ENCODE assay signal across 9 cellular contexts in the genomic region with DNA sequence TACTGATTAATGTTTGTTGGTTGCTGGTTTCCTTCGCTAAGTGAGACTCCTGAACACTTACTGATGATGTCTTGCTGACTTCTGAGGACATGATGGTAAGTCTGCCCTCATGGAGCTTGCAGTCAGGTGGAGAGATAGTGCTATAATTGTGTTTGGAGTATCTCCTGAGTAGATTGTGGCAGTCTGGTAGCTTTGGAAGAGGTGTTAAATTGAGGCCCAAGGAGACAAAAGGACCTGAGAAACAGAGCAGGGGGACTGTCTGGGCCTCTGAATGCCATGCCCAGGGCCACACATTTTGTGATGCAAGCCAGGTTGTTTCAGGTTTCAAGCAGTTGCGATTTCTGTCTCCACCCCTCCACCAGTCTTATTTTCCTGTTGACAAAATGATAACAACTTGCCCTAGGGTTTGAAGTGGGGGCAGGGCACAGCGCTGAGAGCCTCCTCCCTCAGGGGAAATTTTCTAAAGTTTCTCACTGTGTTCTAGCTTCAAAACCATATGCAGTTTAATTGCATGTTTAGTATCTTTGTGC. TPM values are rescaled to one million over a fixed set of nuclear protein-coding genes. Genes with fewer than 3 reads are reported as not detected.
A peak's percentile ranks its signal among the peaks of the same experiment; 100 is the strongest.
DNase-seq lines count a peak whose midpoint lies in the region; ATAC-seq and TF ChIP-seq lines count a peak whose summit lies in the region.
"Had no signal": no experiment of that assay in that cellular context is flagged by ENCODE, and none has a peak within 500 bp of the region (broad histone marks: within the 10 kb centered on the region; RNA-seq: fewer than 3 reads in every experiment).

No MANE protein-coding gene starts in this region.

- no peak for TF ChIP-seq CTCF in GM10248 (IDR thresholded peaks at IDR 0.05; ENCODE audit: control extremely low read depth, extremely low read depth, low read depth, missing control alignments)

- H3K4me3 ChIP-seq in skeletal muscle tissue (ENCODE audit: low read length in 3 of 3), result peak overlapping the region in 1 of 3 donors; percentile 3

- peak; percentile 48 for DNase-seq in T-helper 9 cell
- DNase-seq in central memory CD4-positive, alpha-beta T cell, result peak; percentile 72
- DNase-seq in NCI-H1105 (lab: John Stamatoyannopoulos, UW), result no peak
- no peak for DNase-seq in nucleus accumbens (lab: John Stamatoyannopoulos, UW)
- no peak for DNase-seq in GM10248 (ENCODE audit: extremely low spot score)
- DNase-seq: NCI-H526 treated with DMSO at 0.1 percent for 48 hours had no signal

- H3K36me3 ChIP-seq in skeletal muscle tissue (ENCODE audit: control insufficient read depth in 3 of 3, insufficient read depth in 3 of 3, low read length in 3 of 3), result no peaks in the 10 kb centered on the region

- peak overlapping the region in 2 of 3 donors; percentile 15 to 55 for H3K9ac ChIP-seq in skeletal muscle tissue (ENCODE audit: low read depth in 1 of 3, low read length in 3 of 3)

- no peak for ATAC-seq in GM19467 (IDR thresholded peaks at IDR 0.05; ENCODE audit: unreplicated experiment)

- POLR2A ChIA-PET in GM10248 (lab: Yijun Ruan, JAX), result interaction anchor here (0.7 to 2.7 kb wide), 2 partner anchors 12 to 19 kb away, joined by 4 to 15 read pairs; no protein-coding TSS in a partner anchor

- peak overlapping the region; percentile 92 for H3K27ac ChIP-seq in skeletal muscle tissue (ENCODE audit: low read depth, low read length)

- peaks cover 93 to 97% (median 95%) of the 10 kb centered on the region in 3 donors for H3K4me1 ChIP-seq in skeletal muscle tissue (ENCODE audit: control insufficient read depth in 3 of 3, insufficient read depth in 3 of 3, low read length in 3 of 3)

- peak; percentile 19 for TF ChIP-seq POLR2A in GM19099 (IDR thresholded peaks at IDR 0.05; ENCODE audit: extremely low read depth, insufficient read length, low read depth)

- no peaks in the 10 kb centered on the region for H3K9me3 ChIP-seq in skeletal muscle tissue (ENCODE audit: control insufficient read depth in 3 of 3, low read length in 3 of 3)

- CTCF ChIA-PET in GM10248 (lab: Yijun Ruan, JAX), result interaction anchor here (0.8 to 6.6 kb wide), 14 partner anchors 8 to 135 kb away, joined by 3 to 34 read pairs (median 6); partner anchors contain the start of gene SMAD3

- H3K27me3 ChIP-seq in skeletal muscle tissue (ENCODE audit: control insufficient read depth in 3 of 3, insufficient read depth in 3 of 3, low read length in 3 of 3), result no peaks in the 10 kb centered on the region

RNA-seq across cellular contexts. Expression of gene SMAD3, which starts 16.7 kb away (rescaled TPM):
- total RNA-seq in skeletal muscle tissue, result 17.2 TPM

Comparison
In these comparisons a context has a peak if more than half of its experiments do, and no peak if none do; other contexts are left out.
1. DNase-seq: peak in T-helper 9 cell (single experiment) and central memory CD4-positive, alpha-beta T cell (single experiment); none in NCI-H1105 (single experiment), nucleus accumbens (0 of 56) and GM10248 (single experiment).